In genomic region chr17:68562736-68563135, GRCh38 we compare ENCODE assay signal across 23 cellular contexts.
"Had no signal": no experiment of that assay in that cellular context is flagged by ENCODE, and none has a peak within 500 bp of the region (broad histone marks: within the 10 kb centered on the region; RNA-seq: fewer than 3 reads in every experiment).

No MANE protein-coding gene starts in this region.

- DNase-seq: effector memory CD8-positive, alpha-beta T cell; hypothalamus; immature natural killer cell; islet precursor cell; kidney glomerular epithelial cell; left colon; left ventricle myocardium superior; lower lobe of right lung; naive thymus-derived CD8-positive, alpha-beta T cell; nephron progenitor cell; nucleus accumbens; stimulated activated CD4-positive, alpha-beta T cell treated with anti-CD3 and anti-CD28 coated beads, Interleukin-2, amount 100 ng/mL, for 24 hours; stimulated activated CD4-positive, alpha-beta T cell treated with anti-CD3 and anti-CD28 coated beads, Interleukin-4, amount 100 ng/mL, for 24 hours; stimulated activated naive CD8-positive, alpha-beta T cell treated with anti-CD3 and anti-CD28 coated beads, Interleukin-15, Interleukin-2, amounts not matched to agents 100 U/mL and 50 U/mL, for 24 hours; substantia nigra; testis; transverse colon had no signal

- H3K4me3 Mint-ChIP-seq: effector memory CD8-positive, alpha-beta T cell; immature natural killer cell; naive thymus-derived CD8-positive, alpha-beta T cell; nephron progenitor cell; stimulated activated memory B cell treated with anti-CD40 and anti-IgM and Interleukin-4, amounts not matched to agents 10 μg/mL and 1 μg/mL and 100 μg/mL, for 72 hours had no signal

- H3K27ac Mint-ChIP-seq: effector memory CD8-positive, alpha-beta T cell; immature natural killer cell; naive thymus-derived CD8-positive, alpha-beta T cell; nephron progenitor cell; stimulated activated memory B cell treated with anti-CD40 and anti-IgM and Interleukin-4, amounts not matched to agents 10 μg/mL and 1 μg/mL and 100 μg/mL, for 72 hours had no signal

- H3K4me3 ChIP-seq: coronary artery, lower lobe of right lung, prostate gland, right atrium auricular region, testis, transverse colon, vagina had no signal

- H3K4me1 Mint-ChIP-seq: stimulated activated memory B cell treated with anti-CD40 and anti-IgM and Interleukin-4, amounts not matched to agents 10 μg/mL and 1 μg/mL and 100 μg/mL, for 72 hours had no signal

- ATAC-seq: effector memory CD8-positive, alpha-beta T cell; left colon; left ventricle myocardium superior; lower lobe of right lung; naive thymus-derived CD8-positive, alpha-beta T cell; sciatic nerve; stimulated activated memory B cell treated with anti-CD40 and anti-IgM and Interleukin-4, amounts not matched to agents 10 μg/mL and 1 μg/mL and 100 μg/mL, for 72 hours; stimulated activated naive CD8-positive, alpha-beta T cell treated with anti-CD3 and anti-CD28 coated beads, Interleukin-15, Interleukin-2, amounts not matched to agents 100 U/mL and 50 U/mL, for 24 hours had no signal

- H3K9me3 Mint-ChIP-seq: effector memory CD8-positive, alpha-beta T cell; immature natural killer cell; nephron progenitor cell; stimulated activated memory B cell treated with anti-CD40 and anti-IgM and Interleukin-4, amounts not matched to agents 10 μg/mL and 1 μg/mL and 100 μg/mL, for 72 hours had no signal
